In the genomic region with DNA sequence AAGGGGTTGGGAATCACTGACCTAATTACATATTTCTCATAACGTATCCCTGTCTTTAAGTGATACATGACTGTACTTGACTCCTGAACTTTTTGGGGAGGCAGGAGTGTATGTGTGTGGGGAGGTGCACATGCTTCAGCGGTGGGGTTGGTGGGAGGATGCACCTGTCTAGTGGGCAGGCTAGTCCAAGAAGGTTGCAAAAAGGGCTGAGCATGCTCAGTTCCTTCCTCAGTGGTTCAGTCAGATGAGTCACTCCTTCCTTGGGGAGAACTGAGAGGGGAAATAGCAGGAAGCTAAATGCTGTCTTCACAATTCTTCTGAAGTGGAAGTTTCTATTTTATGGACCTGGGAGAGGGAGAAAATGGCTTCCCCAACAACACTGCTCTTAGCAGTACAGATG, we compare ENCODE assay signal across 10 cellular contexts. TPM values are rescaled to one million over a fixed set of nuclear protein-coding genes. Genes with fewer than 3 reads are reported as not detected.
DNase-seq lines count a peak whose midpoint lies in the region; ATAC-seq, FAIRE-seq and TF ChIP-seq lines count a peak whose summit lies in the region.
"Had no signal": no experiment of that assay in that cellular context is flagged by ENCODE, and none has a peak within 500 bp of the region (broad histone marks: within the 10 kb centered on the region; RNA-seq: fewer than 3 reads in every experiment).

No MANE protein-coding gene starts in this region.

- no peaks in the 10 kb centered on the region for H3K9me3 Mint-ChIP-seq in T-helper 2 cell treated with Interferon-gamma antibody and Interleukin-4, amounts not matched to agents 5 μg/mL and 100 μg/mL, for 36 hours
- H3K9me3 Mint-ChIP-seq in T-cell: no peaks in the 10 kb centered on the region
- H3K9me3 Mint-ChIP-seq: naive thymus-derived CD8-positive, alpha-beta T cell had no signal

- CTCF ChIA-PET in T-cell (lab: Charles Lee): interaction anchor here in 1 of 2 donors (1.6 kb wide), 1 partner anchor 14 kb away, joined by 4 read pairs; no protein-coding TSS in a partner anchor

- H3K27me3 Mint-ChIP-seq in T-helper 2 cell treated with Interferon-gamma antibody and Interleukin-4, amounts not matched to agents 5 μg/mL and 100 μg/mL, for 36 hours (ENCODE audit: low read depth): no peaks in the 10 kb centered on the region
- no peaks in the 10 kb centered on the region for H3K27me3 Mint-ChIP-seq in T-cell
- H3K27me3 Mint-ChIP-seq: naive thymus-derived CD8-positive, alpha-beta T cell had no signal

- intact Hi-C loops in left ventricle myocardium superior (cut with micrococcal nuclease): no loop called here

- H3K4me1 Mint-ChIP-seq in T-helper 2 cell treated with Interferon-gamma antibody and Interleukin-4, amounts not matched to agents 5 μg/mL and 100 μg/mL, for 36 hours (ENCODE audit: low read depth): peaks cover 61% of the 10 kb centered on the region
- peaks cover 32 to 39% (median 39%) of the 10 kb centered on the region in 3 donors for H3K4me1 Mint-ChIP-seq in T-cell

- peak overlapping the region; percentile 28 for H3K4me3 Mint-ChIP-seq in T-helper 2 cell treated with Interferon-gamma antibody and Interleukin-4, amounts not matched to agents 5 μg/mL and 100 μg/mL, for 36 hours
- no peak overlapping the region for H3K4me3 Mint-ChIP-seq in T-cell

- POLR2A ChIA-PET in T-cell (lab: Charles Lee): no interaction called here

- FAIRE-seq in H54 (lab: Jason Lieb, UNC): peak; percentile 78

- peak overlapping the region; percentile 71 for H3K27ac Mint-ChIP-seq in T-helper 2 cell treated with Interferon-gamma antibody and Interleukin-4, amounts not matched to agents 5 μg/mL and 100 μg/mL, for 36 hours
- no peak overlapping the region for H3K27ac Mint-ChIP-seq in T-cell

- peak; percentile 31 for DNase-seq in AG08395 (ENCODE audit: low spot score)
- DNase-seq in H54 (ENCODE audit: insufficient read length, low spot score): peak; percentile 19
- DNase-seq in T-helper 2 cell treated with Interferon-gamma antibody and Interleukin-4, amounts not matched to agents 5 μg/mL and 100 μg/mL, for 36 hours (ENCODE audit: low spot score): peak; percentile 44
- no peak for DNase-seq in left ventricle myocardium superior
- no peak for DNase-seq in left lobe of liver (ENCODE audit: low spot score)
- no peak for DNase-seq in NCI-H1436 (lab: John Stamatoyannopoulos, UW)
- DNase-seq in NCI-H1436 treated with DMSO at 0.1 percent for 48 hours (lab: John Stamatoyannopoulos, UW): no peak
- DNase-seq in T-cell: no peak
- DNase-seq: naive thymus-derived CD8-positive, alpha-beta T cell; T1000 had no signal

- no peaks in the 10 kb centered on the region for H3K36me3 Mint-ChIP-seq in T-helper 2 cell treated with Interferon-gamma antibody and Interleukin-4, amounts not matched to agents 5 μg/mL and 100 μg/mL, for 36 hours (ENCODE audit: low read depth)
- H3K36me3 Mint-ChIP-seq in T-cell: peaks cover 3% of the 10 kb centered on the region
- H3K36me3 Mint-ChIP-seq: naive thymus-derived CD8-positive, alpha-beta T cell had no signal

- ATAC-seq in left ventricle myocardium superior (peak; percentile 50), left lobe of liver (no peak), T-cell (replicated peaks in 1 of 4) (no peak)
- ATAC-seq: naive thymus-derived CD8-positive, alpha-beta T cell had no signal

- no peak for TF ChIP-seq POLR2A in H54 (IDR thresholded peaks at IDR 0.05; ENCODE audit: low read depth, low read length)

RNA-seq across cellular contexts. Expression of a gene that starts 24.6 kb away (rescaled TPM):
- total RNA-seq in left ventricle myocardium superior: 7.1 TPM
- total RNA-seq in left lobe of liver: 4.4 TPM
- total RNA-seq in T-cell: 10 to 100 TPM in 4 of 5 donors, 1 to 10 TPM in 1; 9.4 to 14.0 (median 10.8) TPM

Comparison
In these comparisons a context has a peak if more than half of its experiments do, and no peak if none do; other contexts are left out.
1. DNase-seq: peak in AG08395 (single experiment), H54 (single experiment) and T-helper 2 cell treated with Interferon-gamma antibody and Interleukin-4, amounts not matched to agents 5 μg/mL and 100 μg/mL, for 36 hours (single experiment); none in left ventricle myocardium superior (single experiment), left lobe of liver (single experiment), NCI-H1436 (single experiment), NCI-H1436 treated with DMSO at 0.1 percent for 48 hours (single experiment) and T-cell (0 of 34).